ENCODE assay signal across 36 cellular contexts in genomic region chr1:18103788-18104421, GRCh38. TPM values are rescaled to one million over a fixed set of nuclear protein-coding genes. Genes with fewer than 3 reads are reported as not detected.
"Had no signal": no experiment of that assay in that cellular context is flagged by ENCODE, and none has a peak within 500 bp of the region (broad histone marks: within the 10 kb centered on the region; RNA-seq: fewer than 3 reads in every experiment).

No MANE protein-coding gene starts in this region.

- H3K36me3 ChIP-seq: breast epithelium, Peyer's patch, SJSA1 had no signal

- ATAC-seq: activated CD4-positive, alpha-beta T cell treated with anti-CD3 and anti-CD28 coated beads for 36 hours; activated CD8-positive, alpha-beta T cell treated with anti-CD3 and anti-CD28 coated beads, Interleukin-2, amount 10 ng/mL, durations not matched to agents 7 days and 5 days; body of pancreas; PC-3 had no signal

- FAIRE-seq: astrocyte, TTC549 had no signal

- H3K9me3 ChIP-seq: body of pancreas, breast epithelium, Peyer's patch, SJSA1, SK-N-SH had no signal

- H3K4me3 Mint-ChIP-seq: activated CD4-positive, alpha-beta T cell treated with anti-CD3 and anti-CD28 coated beads for 36 hours; activated CD4-positive, alpha-beta T cell treated with anti-CD3 and anti-CD28 coated beads, Interleukin-2, amount 10 ng/mL, durations not matched to agents 7 days and 5 days; activated CD8-positive, alpha-beta T cell treated with anti-CD3 and anti-CD28 coated beads, Interleukin-2, amount 10 ng/mL, durations not matched to agents 7 days and 5 days; activated naive CD4-positive, alpha-beta T cell treated with anti-CD3 and anti-CD28 coated beads, Interleukin-2, amount 50 U/mL, for 24 hours; activated naive CD8-positive, alpha-beta T cell treated with anti-CD3 and anti-CD28 coated beads, Interleukin-2, amount 10 ng/mL, durations not matched to agents 7 days and 5 days; activated T-cell treated with anti-CD3 and anti-CD28 coated beads, Interleukin-2, amount 50 U/mL, for 24 hours; T-helper 1 cell treated with Interleukin-12 subunit alpha and Interleukin-12 subunit beta and Interleukin-4 antibody, amounts not matched to agents 30 μg/mL and 1 μg/mL, for 36 hours; T-helper 2 cell treated with Interferon-gamma antibody and Interleukin-4, amounts not matched to agents 5 μg/mL and 100 μg/mL, for 36 hours had no signal

- H3K27ac ChIP-seq: body of pancreas, breast epithelium, Peyer's patch, SJSA1 had no signal

- H3K4me1 ChIP-seq: body of pancreas, breast epithelium, Peyer's patch, SJSA1 had no signal

- H3K9ac ChIP-seq: SK-N-SH had no signal

- H3K4me1 Mint-ChIP-seq: activated naive CD4-positive, alpha-beta T cell treated with anti-CD3 and anti-CD28 coated beads, Interleukin-2, amount 50 U/mL, for 24 hours had no signal

- H3K36me3 Mint-ChIP-seq: activated naive CD4-positive, alpha-beta T cell treated with anti-CD3 and anti-CD28 coated beads, Interleukin-2, amount 50 U/mL, for 24 hours had no signal

- H3K9me3 Mint-ChIP-seq: activated CD4-positive, alpha-beta T cell treated with anti-CD3 and anti-CD28 coated beads, Interleukin-2, amount 10 ng/mL, durations not matched to agents 7 days and 5 days; activated naive CD4-positive, alpha-beta T cell treated with anti-CD3 and anti-CD28 coated beads, Interleukin-2, amount 50 U/mL, for 24 hours; activated T-cell treated with anti-CD3 and anti-CD28 coated beads, Interleukin-2, amount 50 U/mL, for 24 hours; activated T-helper 2 cell treated with anti-CD3 and anti-CD28 coated beads, Interferon-gamma antibody, Interleukin-2, Interleukin-4, amounts not matched to agents 10 μg/mL and 5 μg/mL and 100 μg/mL, durations not matched to agents 14 hours and 24 hours and 36 hours; T-helper 1 cell treated with Interleukin-12 subunit alpha and Interleukin-12 subunit beta and Interleukin-4 antibody, amounts not matched to agents 30 μg/mL and 1 μg/mL, for 36 hours; T-helper 2 cell treated with Interferon-gamma antibody and Interleukin-4, amounts not matched to agents 5 μg/mL and 100 μg/mL, for 36 hours had no signal

- H3K27ac Mint-ChIP-seq: activated CD4-positive, alpha-beta T cell treated with anti-CD3 and anti-CD28 coated beads for 36 hours; activated CD4-positive, alpha-beta T cell treated with anti-CD3 and anti-CD28 coated beads, Interleukin-2, amount 10 ng/mL, durations not matched to agents 7 days and 5 days; activated CD8-positive, alpha-beta T cell treated with anti-CD3 and anti-CD28 coated beads, Interleukin-2, amount 10 ng/mL, durations not matched to agents 7 days and 5 days; activated naive CD4-positive, alpha-beta T cell treated with anti-CD3 and anti-CD28 coated beads, Interleukin-2, amount 50 U/mL, for 24 hours; activated naive CD8-positive, alpha-beta T cell treated with anti-CD3 and anti-CD28 coated beads, Interleukin-2, amount 10 ng/mL, durations not matched to agents 7 days and 5 days; activated T-cell treated with anti-CD3 and anti-CD28 coated beads, Interleukin-2, amount 50 U/mL, for 24 hours; activated T-helper 2 cell treated with anti-CD3 and anti-CD28 coated beads, Interferon-gamma antibody, Interleukin-2, Interleukin-4, amounts not matched to agents 10 μg/mL and 5 μg/mL and 100 μg/mL, durations not matched to agents 14 hours and 24 hours and 36 hours; T-helper 1 cell treated with Interleukin-12 subunit alpha and Interleukin-12 subunit beta and Interleukin-4 antibody, amounts not matched to agents 30 μg/mL and 1 μg/mL, for 36 hours; T-helper 2 cell treated with Interferon-gamma antibody and Interleukin-4, amounts not matched to agents 5 μg/mL and 100 μg/mL, for 36 hours had no signal

- DNase-seq: activated CD4-positive, alpha-beta T cell treated with anti-CD3 and anti-CD28 coated beads for 36 hours; activated CD4-positive, alpha-beta T cell treated with anti-CD3 and anti-CD28 coated beads, Interleukin-2, amount 10 ng/mL, durations not matched to agents 7 days and 5 days; activated CD4-positive, alpha-beta T cell treated with anti-CD3 and anti-CD28 coated beads, Interleukin-2, amount 50 U/mL, for 48 hours; activated CD8-positive, alpha-beta T cell treated with anti-CD3 and anti-CD28 coated beads, Interleukin-2, amount 10 ng/mL, durations not matched to agents 7 days and 5 days; activated gamma-delta T cell; activated naive CD4-positive, alpha-beta T cell treated with Interleukin-2 at 50 U/mL for 16 hours; activated naive CD8-positive, alpha-beta T cell treated with anti-CD3 and anti-CD28 coated beads, Interleukin-2, amount 10 ng/mL, durations not matched to agents 7 days and 5 days; activated T-cell treated with anti-CD3 and anti-CD28 coated beads, Interleukin-2, amount 50 U/mL, for 24 hours; body of pancreas; caudate nucleus; cerebellar nuclear complex; MM.1S; MV-4-11; NCI-H1092; NCI-H146; NCI-H187; NCI-H2029 treated with DMSO at 0.1 percent for 48 hours; NCI-H2107; NCI-H2171; NCI-H510A; NCI-H748 treated with DMSO at 0.1 percent for 48 hours; NK-92 treated with Interleukin-12 subunit alpha and Interleukin-12 subunit beta, amount 100 ng/mL, for 24 hours; PC-3; Peyer's patch; RPMI8226; SHP77 treated with DMSO at 0.1 percent for 48 hours; SK-N-SH had no signal

- H3K4me3 ChIP-seq: body of pancreas, breast epithelium, Peyer's patch, SJSA1 had no signal

- H3K4me2 ChIP-seq: SK-N-SH had no signal

RNA-seq across cellular contexts. Expression of gene IGSF21, which starts 3.7 kb away (rescaled TPM):
- total RNA-seq: activated CD4-positive, alpha-beta T cell treated with anti-CD3 and anti-CD28 coated beads for 36 hours; activated CD4-positive, alpha-beta T cell treated with anti-CD3 and anti-CD28 coated beads, Interleukin-2, amount 10 ng/mL, durations not matched to agents 7 days and 5 days; activated CD8-positive, alpha-beta T cell treated with anti-CD3 and anti-CD28 coated beads, Interleukin-2, amount 10 ng/mL, durations not matched to agents 7 days and 5 days; activated naive CD8-positive, alpha-beta T cell treated with anti-CD3 and anti-CD28 coated beads, Interleukin-2, amount 10 ng/mL, durations not matched to agents 7 days and 5 days; activated T-helper 2 cell treated with anti-CD3 and anti-CD28 coated beads, Interferon-gamma antibody, Interleukin-2, Interleukin-4, amounts not matched to agents 10 μg/mL and 5 μg/mL and 100 μg/mL, durations not matched to agents 14 hours and 24 hours and 36 hours; astrocyte; LHCN-M2; PC-3; Peyer's patch; SJSA1 had no signal
- polyA plus RNA-seq: SK-N-SH had no signal
